ENCODE assay signal across 11 cellular contexts in genomic region chr2:108377815-108378630, GRCh38. TPM values are rescaled to one million over a fixed set of nuclear protein-coding genes. Genes with fewer than 3 reads are reported as not detected.
DNase-seq lines count a peak whose midpoint lies in the region; ATAC-seq and TF ChIP-seq lines count a peak whose summit lies in the region.
"Had no signal": no experiment of that assay in that cellular context is flagged by ENCODE, and none has a peak within 500 bp of the region (broad histone marks: within the 10 kb centered on the region; RNA-seq: fewer than 3 reads in every experiment).

Gene SULT1C4, plus strand, starts transcription at chr2:108377954. Its CDS starts 384 bp downstream, at chr2:108378338.

- H3K18ac ChIP-seq in H9 (ENCODE audit: insufficient read length, low read depth, low read length) = no peak within 1 kb of the TSS

- no peak for ATAC-seq in GM21360 (IDR thresholded peaks at IDR 0.05; ENCODE audit: unreplicated experiment)
- ATAC-seq in HG02852 (IDR thresholded peaks at IDR 0.05; ENCODE audit: unreplicated experiment) = no peak

- H3K9me3 Mint-ChIP-seq in H9 = no peaks in the 10 kb centered on the region
- H3K9me3 Mint-ChIP-seq: activated T-cell treated with anti-CD3 and anti-CD28 coated beads, Interleukin-2, amount 50 U/mL, for 24 hours had no signal

- no peaks in the 10 kb centered on the region; the same call in 1 of the 2 replicates for H3K27me3 Mint-ChIP-seq in H9 (ENCODE audit: low read depth)

- no peak within 1 kb of the TSS for H2AK5ac ChIP-seq in H9 (ENCODE audit: insufficient read length, low read length)

- no peaks in the 10 kb centered on the region for H3K79me2 ChIP-seq in H9 (ENCODE audit: insufficient read depth, low read length)

- H3K36me3 Mint-ChIP-seq in H9 (ENCODE audit: insufficient read depth in 1 of 3, low read depth in 3 of 3) = no peaks in the 10 kb centered on the region

- peak within 1 kb of the TSS in 1 of 2 experiments; percentile 5; a peak in 1 of 5 replicates for H3K4me3 Mint-ChIP-seq in H9
- H3K4me3 Mint-ChIP-seq: activated T-cell treated with anti-CD3 and anti-CD28 coated beads, Interleukin-2, amount 50 U/mL, for 24 hours had no signal

- H4K91ac ChIP-seq in H9 (ENCODE audit: insufficient read length, low read depth, low read length) = no peak within 1 kb of the TSS

- no peaks in the 10 kb centered on the region for H3K23me2 ChIP-seq in H9 (ENCODE audit: insufficient read length, low read depth, low read length, poor library complexity, severe bottlenecking)

- H2AFZ ChIP-seq in H9 (ENCODE audit: low read length) = no peak within 1 kb of the TSS

- peaks cover 56 to 57% of the 10 kb centered on the region in 2 experiments for H3K4me1 Mint-ChIP-seq in H9

- H3K56ac ChIP-seq in H9 (ENCODE audit: insufficient read length, low read depth, low read length) = no peak within 1 kb of the TSS

- TF ChIP-seq CTCF in H9 (conservative IDR thresholded peaks at IDR 0.05) = no peak

- no peak within 1 kb of the TSS for H2BK15ac ChIP-seq in H9 (ENCODE audit: low read depth, low read length)

- H3K27ac ChIP-seq in H9 (ENCODE audit: insufficient read length, low read depth, low read length) (no peak within 1 kb of the TSS), cingulate gyrus (ENCODE audit: low read depth, low read length) (peak within 1 kb of the TSS; percentile 76), layer of hippocampus (ENCODE audit: low read depth, low read length) (peak within 1 kb of the TSS; percentile 48)

- no peaks in the 10 kb centered on the region; the same call in 1 of the 2 replicates for H3K4me1 ChIP-seq in H9 (ENCODE audit: insufficient read depth, low read length)

- no peak within 1 kb of the TSS for H4K8ac ChIP-seq in H9 (replicated peaks; ENCODE audit: insufficient read length, low read depth, low read length)

- H3K9me3 ChIP-seq in H9 (ENCODE audit: control insufficient read depth, low read depth, low read length) = no peaks in the 10 kb centered on the region

- H4K5ac ChIP-seq in H9 (ENCODE audit: insufficient read length, low read depth, low read length) = no peak within 1 kb of the TSS

- peak within 1 kb of the TSS; percentile 9 to 83 (median 34); a peak in 5 of 7 replicates for H3K27ac Mint-ChIP-seq in H9
- H3K27ac Mint-ChIP-seq: activated T-cell treated with anti-CD3 and anti-CD28 coated beads, Interleukin-2, amount 50 U/mL, for 24 hours had no signal

- H3K23ac ChIP-seq in H9 (ENCODE audit: insufficient read length, low read depth, low read length) = no peak within 1 kb of the TSS

- no peak within 1 kb of the TSS for H3K4ac ChIP-seq in H9 (ENCODE audit: low read depth, low read length)

- no peak within 1 kb of the TSS for H2BK5ac ChIP-seq in H9 (ENCODE audit: insufficient read length, low read length)

- no peaks in the 10 kb centered on the region for H3K27me3 ChIP-seq in H9 (ENCODE audit: insufficient read depth, low read length)
- H3K27me3 ChIP-seq in layer of hippocampus (ENCODE audit: control insufficient read depth, insufficient read depth, low read length) = no peaks in the 10 kb centered on the region

- no peak within 1 kb of the TSS for H2BK120ac ChIP-seq in H9 (ENCODE audit: low read depth, low read length, poor library complexity, severe bottlenecking)

- peak within 1 kb of the TSS; percentile 66; the same call in 1 of the 2 replicates for H3K14ac ChIP-seq in H9 (ENCODE audit: insufficient read depth, low read length)

- H3K4me2 ChIP-seq in H9 (ENCODE audit: insufficient read depth, insufficient read length, low read length) = no peak within 1 kb of the TSS

- no CpG with 5 or more reads among the region's 13 CpGs for WGBS in H9 (ENCODE audit: extremely low coverage, insufficient read length, low lambda C conversion rate)

- H3T11ph ChIP-seq in H9 (ENCODE audit: low read length) = no peak within 1 kb of the TSS

- H3K9ac ChIP-seq in H9 (ENCODE audit: extremely low read depth, insufficient read length, low read length) = no peak within 1 kb of the TSS

- DNase-seq in H9 (peak; percentile 55), retina (peak; percentile 91), NCI-H1048 (lab: John Stamatoyannopoulos, UW) (no peak), EL (no peak)
- DNase-seq: activated T-cell treated with anti-CD3 and anti-CD28 coated beads, Interleukin-2, amount 50 U/mL, for 24 hours; GDM1; stimulated activated naive CD4-positive, alpha-beta T cell treated with Interleukin-2 at 50 U/mL for 16 hours had no signal

- no peak within 1 kb of the TSS for H2BK12ac ChIP-seq in H9 (ENCODE audit: insufficient read length, low read depth, low read length)

- no peaks in the 10 kb centered on the region for H4K20me1 ChIP-seq in H9 (ENCODE audit: control insufficient read depth, insufficient read depth, insufficient read length)

- no peak within 1 kb of the TSS for H2BK20ac ChIP-seq in H9 (ENCODE audit: low read depth, low read length, poor library complexity, severe bottlenecking)

- no peaks in the 10 kb centered on the region for H3K79me1 ChIP-seq in H9 (ENCODE audit: insufficient read depth, low read depth, low read length, poor library complexity, severe bottlenecking)

RNA-seq across cellular contexts. Expression of gene SULT1C4, which starts in this region (rescaled TPM):
- total RNA-seq in H9 (2021) = 0.86 and 0.96 TPM in 2 replicates

Comparison
In these comparisons a context has a peak if more than half of its experiments do, and no peak if none do; other contexts are left out.
1. Peak in DNase-seq in H9; RNA of the gene not detected or under 1 TPM.